ENCODE assay signal across 13 cellular contexts in the genomic region with DNA sequence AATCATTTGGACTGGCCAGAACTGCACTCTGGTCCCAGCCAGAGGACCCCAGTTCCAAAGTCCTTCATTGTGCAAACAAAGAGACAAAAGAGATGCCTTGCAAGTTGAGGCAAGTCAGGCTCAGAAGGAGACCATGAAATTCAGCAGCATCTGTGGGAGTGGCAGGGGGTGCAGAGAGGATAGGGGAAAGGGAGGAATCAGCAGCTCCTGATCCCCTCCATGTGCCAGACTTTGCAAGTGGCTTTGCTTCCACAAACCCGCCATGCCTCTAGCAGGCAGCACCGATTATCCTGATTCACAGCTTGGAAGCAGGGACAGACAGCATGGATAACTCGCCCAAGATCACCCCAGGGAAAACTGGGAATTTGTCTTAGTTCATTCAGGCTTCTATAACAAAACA. TPM values are rescaled to one million over a fixed set of nuclear protein-coding genes. Genes with fewer than 3 reads are reported as not detected.
"Had no signal": no experiment of that assay in that cellular context is flagged by ENCODE, and none has a peak within 500 bp of the region (broad histone marks: within the 10 kb centered on the region; RNA-seq: fewer than 3 reads in every experiment).

No MANE protein-coding gene starts in this region.

- DNase-seq: activated CD4-positive, alpha-beta T cell treated with anti-CD3 and anti-CD28 coated beads, Interleukin-2, amount 50 U/mL, for 48 hours; activated CD4-positive, CD25-positive, alpha-beta regulatory T cell treated with anti-CD3 and anti-CD28 coated beads, Interleukin-2, amount 50 U/mL, for 72 hours; activated CD8-positive, alpha-beta memory T cell treated with anti-CD3 and anti-CD28 coated beads, Interleukin-2, amount 10 ng/mL, durations not matched to agents 7 days and 5 days; activated effector memory CD4-positive, alpha-beta T cell treated with Interleukin-2 at 50 U/mL for 16 hours; activated T-cell treated with anti-CD3 and anti-CD28 coated beads, Interleukin-2, amount 50 U/mL, for 24 hours; anterior cingulate cortex; dorsolateral prefrontal cortex; retina had no signal

- H3K27ac ChIP-seq: neutrophil, skin epidermis had no signal

- H3K4me3 ChIP-seq: dorsolateral prefrontal cortex, skin epidermis had no signal

- ATAC-seq: activated CD8-positive, alpha-beta memory T cell treated with anti-CD3 and anti-CD28 coated beads, Interleukin-2, amount 10 ng/mL, durations not matched to agents 7 days and 5 days had no signal

- H3K36me3 ChIP-seq: neutrophil had no signal

- H3K27me3 ChIP-seq: dorsolateral prefrontal cortex, neutrophil had no signal

- H3K9me3 ChIP-seq: neutrophil had no signal

RNA-seq across cellular contexts. Expression of a gene that starts 2.1 kb away (rescaled TPM):
- total RNA-seq: activated CD8-positive, alpha-beta memory T cell treated with anti-CD3 and anti-CD28 coated beads, Interleukin-2, amount 10 ng/mL, durations not matched to agents 7 days and 5 days; bronchial epithelial cell; chondrocyte; glomerular endothelial cell had no signal

RNA-seq across cellular contexts. Expression of a gene that starts 31.1 kb away (rescaled TPM):
- total RNA-seq: activated CD8-positive, alpha-beta memory T cell treated with anti-CD3 and anti-CD28 coated beads, Interleukin-2, amount 10 ng/mL, durations not matched to agents 7 days and 5 days; glomerular endothelial cell had no signal
